ENCODE assay signal across 27 cellular contexts in the genomic region with DNA sequence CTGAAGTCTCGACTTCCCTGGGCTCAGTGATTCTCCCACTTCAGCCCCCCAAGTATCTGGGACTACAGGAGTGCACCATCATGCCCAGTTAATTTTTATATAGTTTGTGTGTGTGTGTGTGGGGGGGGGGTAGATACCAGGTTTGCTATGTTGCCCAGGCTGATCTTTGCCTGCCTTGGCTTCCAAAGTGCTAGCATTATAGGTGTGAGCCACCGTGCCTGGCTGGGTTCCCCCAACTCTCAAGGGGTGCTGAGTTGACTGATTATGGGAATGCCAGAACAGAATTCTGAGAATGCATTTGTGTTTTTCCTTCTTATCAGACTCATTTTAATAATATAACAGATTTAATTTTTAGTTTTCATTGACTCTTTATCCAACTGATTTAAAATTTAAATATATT.
"Had no signal": no experiment of that assay in that cellular context is flagged by ENCODE, and none has a peak within 500 bp of the region (broad histone marks: within the 10 kb centered on the region; RNA-seq: fewer than 3 reads in every experiment).

No MANE protein-coding gene starts in this region.

- ATAC-seq: activated CD8-positive, alpha-beta T cell treated with anti-CD3 and anti-CD28 coated beads, Interleukin-2, amount 10 ng/mL, durations not matched to agents 7 days and 5 days; activated naive CD8-positive, alpha-beta T cell treated with anti-CD3 and anti-CD28 coated beads, Interleukin-2, amount 50 U/mL, for 24 hours; gastroesophageal sphincter; left colon; naive thymus-derived CD8-positive, alpha-beta T cell; T-cell had no signal

- DNase-seq: activated CD4-positive, alpha-beta T cell treated with anti-CD3 and anti-CD28 coated beads for 1 hour; activated CD4-positive, alpha-beta T cell treated with anti-CD3 and anti-CD28 coated beads, Interleukin-2, amount 50 U/mL, for 1 hour; activated CD8-positive, alpha-beta T cell treated with anti-CD3 and anti-CD28 coated beads, Interleukin-2, amount 10 ng/mL, durations not matched to agents 7 days and 5 days; activated gamma-delta T cell; activated naive CD4-positive, alpha-beta T cell treated with anti-CD3 and anti-CD28 coated beads, Interleukin-2, amount 50 U/mL, for 16 hours; activated naive CD8-positive, alpha-beta T cell treated with anti-CD3 and anti-CD28 coated beads, Interleukin-2, amount 50 U/mL, for 24 hours; anterior cingulate cortex; colonic mucosa; dorsolateral prefrontal cortex; esophagus squamous epithelium; head of caudate nucleus; left colon; naive thymus-derived CD8-positive, alpha-beta T cell; retina; stimulated activated CD4-positive, alpha-beta T cell treated with anti-CD3 and anti-CD28 coated beads, Interleukin-4, amount 100 ng/mL, for 24 hours; stimulated activated naive CD4-positive, alpha-beta T cell treated with Interleukin-2 at 50 U/mL for 16 hours; T-cell; uterus; WERI-Rb-1 had no signal

- H3K9me3 Mint-ChIP-seq: activated naive CD8-positive, alpha-beta T cell treated with anti-CD3 and anti-CD28 coated beads, Interleukin-2, amount 50 U/mL, for 24 hours; central memory CD8-positive, alpha-beta T cell; neural progenitor cell had no signal

- H3K36me3 ChIP-seq: colonic mucosa, esophagus squamous epithelium, gastroesophageal sphincter, neural progenitor cell, tibial nerve, uterus, WERI-Rb-1 had no signal

- H3K27me3 Mint-ChIP-seq: activated naive CD8-positive, alpha-beta T cell treated with anti-CD3 and anti-CD28 coated beads, Interleukin-2, amount 50 U/mL, for 24 hours; brain; central memory CD8-positive, alpha-beta T cell; naive thymus-derived CD8-positive, alpha-beta T cell; T-cell had no signal

- H3K27ac Mint-ChIP-seq: activated CD8-positive, alpha-beta T cell treated with anti-CD3 and anti-CD28 coated beads, Interleukin-2, amount 10 ng/mL, durations not matched to agents 7 days and 5 days; activated naive CD8-positive, alpha-beta T cell treated with anti-CD3 and anti-CD28 coated beads, Interleukin-2, amount 50 U/mL, for 24 hours; activated T-helper 1 cell treated with anti-CD3 and anti-CD28 coated beads, Interleukin-12 subunit alpha, Interleukin-12 subunit beta, Interleukin-2, Interleukin-4 antibody, amounts not matched to agents 30 ng/mL and 10 ng/mL and 1 ng/mL, durations not matched to agents 14 hours and 24 hours and 36 hours; brain; mesothelial cell of epicardium; neural progenitor cell; T-cell had no signal

- H3K4me2 ChIP-seq: neural progenitor cell had no signal

- H3K4me3 ChIP-seq: colonic mucosa, dorsolateral prefrontal cortex, esophagus squamous epithelium, gastroesophageal sphincter, lung, neural progenitor cell, tibial nerve, uterus had no signal

- H3K27ac ChIP-seq: colonic mucosa, dorsolateral prefrontal cortex, esophagus squamous epithelium, gastroesophageal sphincter, neural progenitor cell, uterus, WERI-Rb-1 had no signal

- H2AFZ ChIP-seq: neural progenitor cell had no signal

- H3K4me3 Mint-ChIP-seq: activated CD8-positive, alpha-beta T cell treated with anti-CD3 and anti-CD28 coated beads, Interleukin-2, amount 10 ng/mL, durations not matched to agents 7 days and 5 days; activated naive CD8-positive, alpha-beta T cell treated with anti-CD3 and anti-CD28 coated beads, Interleukin-2, amount 50 U/mL, for 24 hours; activated T-helper 1 cell treated with anti-CD3 and anti-CD28 coated beads, Interleukin-12 subunit alpha, Interleukin-12 subunit beta, Interleukin-2, Interleukin-4 antibody, amounts not matched to agents 30 ng/mL and 10 ng/mL and 1 ng/mL, durations not matched to agents 14 hours and 24 hours and 36 hours; brain; central memory CD8-positive, alpha-beta T cell; mesothelial cell of epicardium; naive thymus-derived CD8-positive, alpha-beta T cell; neural progenitor cell; T-cell had no signal

- H3K36me3 Mint-ChIP-seq: brain had no signal

- H3K9me3 ChIP-seq: colonic mucosa, esophagus squamous epithelium, gastroesophageal sphincter, uterus had no signal

- H3K9ac ChIP-seq: neural progenitor cell had no signal

- H3K27me3 ChIP-seq: colonic mucosa, dorsolateral prefrontal cortex, esophagus squamous epithelium, gastroesophageal sphincter, neural progenitor cell, tibial nerve, uterus had no signal

- H3K4me1 ChIP-seq: colonic mucosa, neural progenitor cell had no signal
